ENCODE assay signal across 7 cellular contexts in the genomic region with DNA sequence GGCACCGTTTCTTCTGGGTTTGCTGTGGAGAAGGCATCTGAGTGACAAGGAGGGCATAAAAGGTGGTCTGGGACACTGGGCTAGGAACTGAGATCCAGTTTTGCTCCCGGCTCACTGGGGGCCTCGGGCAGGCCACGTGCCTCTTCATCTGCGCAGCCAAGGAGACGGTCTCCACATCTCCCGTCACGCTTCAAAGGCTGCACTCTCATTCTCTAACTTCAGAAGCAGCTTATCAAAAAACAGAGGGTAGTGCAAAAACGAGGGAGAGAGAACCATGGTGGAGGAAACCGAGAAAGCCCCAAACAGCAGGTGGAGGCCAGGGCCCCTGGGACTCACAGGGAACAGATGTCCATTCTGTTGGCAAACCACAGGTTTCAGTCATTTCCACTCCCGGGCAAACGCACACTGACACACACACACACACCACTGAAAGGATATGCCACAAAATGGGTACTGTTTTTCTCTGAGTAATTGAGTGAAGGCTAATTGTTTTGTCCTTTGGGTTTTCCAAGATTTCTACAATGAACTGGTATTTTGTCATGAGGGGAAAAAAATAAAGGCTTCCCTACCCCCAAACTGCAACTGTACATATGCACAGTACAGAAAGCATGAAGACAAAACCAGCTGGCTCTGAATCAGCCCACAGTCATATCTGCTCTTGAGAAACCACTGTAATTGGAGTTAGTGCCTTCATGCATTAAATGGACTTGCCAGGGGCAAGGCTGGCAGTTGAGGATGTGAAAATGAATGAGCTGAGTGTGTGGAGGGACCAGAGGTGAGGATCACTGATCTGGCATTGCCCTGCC.
A peak's percentile ranks its signal among the peaks of the same experiment; 100 is the strongest.
DNase-seq lines count a peak whose midpoint lies in the region; ATAC-seq, FAIRE-seq and TF ChIP-seq lines count a peak whose summit lies in the region.

No MANE protein-coding gene starts in this region.

- peaks cover 4% of the 10 kb centered on the region in 2 donors for H3K9me3 Mint-ChIP-seq in stimulated activated naive B cell treated with anti-CD40 and anti-IgM and Interleukin-4, amounts not matched to agents 10 μg/mL and 1 μg/mL and 100 μg/mL, for 72 hours

- H3K27me3 Mint-ChIP-seq in stimulated activated naive B cell treated with anti-CD40 and anti-IgM and Interleukin-4, amounts not matched to agents 10 μg/mL and 1 μg/mL and 100 μg/mL, for 72 hours: peaks cover 0 to 4% of the 10 kb centered on the region in 2 donors

- 87% methylated on average over 12 of the region's 12 CpGs for WGBS in prostate gland

- TF ChIP-seq CTCF in GM10266 (IDR thresholded peaks at IDR 0.05; ENCODE audit: control insufficient read depth, insufficient read depth, low read depth, missing control alignments) (no peak), bronchial epithelial cell (IDR thresholded peaks at IDR 0.05; ENCODE audit: insufficient read depth, low read length, severe bottlenecking) (no peak), prostate gland (IDR thresholded peaks at IDR 0.05) (no peak), left lung (IDR thresholded peaks at IDR 0.05) (no peak)

- H3K4me3 Mint-ChIP-seq in stimulated activated naive B cell treated with anti-CD40 and anti-IgM and Interleukin-4, amounts not matched to agents 10 μg/mL and 1 μg/mL and 100 μg/mL, for 72 hours: peak overlapping the region; percentile 64 to 69

- no peak overlapping the region for H3K27ac ChIP-seq in prostate gland
- peak overlapping the region in 1 of 2 donors; percentile 41 for H3K27ac ChIP-seq in left lung

- no peaks in the 10 kb centered on the region for H3K27me3 ChIP-seq in bronchial epithelial cell (ENCODE audit: control insufficient read depth, insufficient read depth, low read length)
- no peaks in the 10 kb centered on the region for H3K27me3 ChIP-seq in prostate gland (replicated peaks; ENCODE audit: insufficient read depth)
- no peaks in the 10 kb centered on the region for H3K27me3 ChIP-seq in left lung

- no peaks in the 10 kb centered on the region for H3K9me3 ChIP-seq in prostate gland
- no peaks in the 10 kb centered on the region for H3K9me3 ChIP-seq in left lung

- peak; percentile 28 for FAIRE-seq in bronchial epithelial cell (lab: Jason Lieb, UNC)

- H3K36me3 ChIP-seq in bronchial epithelial cell (ENCODE audit: control insufficient read depth, insufficient read depth, low read length) (peaks cover 1% of the 10 kb centered on the region), prostate gland (no peaks in the 10 kb centered on the region), left lung (peaks cover 0 to 12% of the 10 kb centered on the region in 2 donors)

- H3K4me1 ChIP-seq in prostate gland (replicated peaks): peaks cover 2% of the 10 kb centered on the region
- H3K4me1 ChIP-seq in left lung: peaks cover 6 to 69% of the 10 kb centered on the region in 2 donors

- DNase-seq in GM10266 (ENCODE audit: extremely low spot score): peak; percentile 38
- DNase-seq in M059J (ENCODE audit: low read depth): peak; percentile 95
- peak; percentile 91 for DNase-seq in bronchial epithelial cell (ENCODE audit: low read depth)
- peak; percentile 78 for DNase-seq in stimulated activated naive B cell treated with anti-CD40 and anti-IgM and Interleukin-4, amounts not matched to agents 10 μg/mL and 1 μg/mL and 100 μg/mL, for 72 hours
- DNase-seq in prostate gland (ENCODE audit: low spot score): no peak
- DNase-seq in left lung: no peak

- intact Hi-C loops in prostate gland (cut with DNase I) (no loop called here), left lung (cut with DNase I) (no loop called here)

- H3K36me3 Mint-ChIP-seq in stimulated activated naive B cell treated with anti-CD40 and anti-IgM and Interleukin-4, amounts not matched to agents 10 μg/mL and 1 μg/mL and 100 μg/mL, for 72 hours: peaks cover 46 to 73% of the 10 kb centered on the region in 2 donors

- H3K4me3 ChIP-seq in bronchial epithelial cell (ENCODE audit: low read depth, low read length) (no peak overlapping the region), prostate gland (no peak overlapping the region), left lung (no peak overlapping the region)

- ATAC-seq in GM21367 (IDR thresholded peaks at IDR 0.05; ENCODE audit: unreplicated experiment) (peak; percentile 37), left lung (no peak)
- ATAC-seq in stimulated activated naive B cell treated with anti-CD40 and anti-IgM and Interleukin-4, amounts not matched to agents 10 μg/mL and 1 μg/mL and 100 μg/mL, for 72 hours (replicated peaks): peak; percentile 76 to 77

- H3K27ac Mint-ChIP-seq in stimulated activated naive B cell treated with anti-CD40 and anti-IgM and Interleukin-4, amounts not matched to agents 10 μg/mL and 1 μg/mL and 100 μg/mL, for 72 hours: peak overlapping the region; percentile 92

- no peak for TF ChIP-seq POLR2A in prostate gland (IDR thresholded peaks at IDR 0.05)

- peaks cover 70 to 94% of the 10 kb centered on the region in 2 donors for H3K4me1 Mint-ChIP-seq in stimulated activated naive B cell treated with anti-CD40 and anti-IgM and Interleukin-4, amounts not matched to agents 10 μg/mL and 1 μg/mL and 100 μg/mL, for 72 hours

Comparison
In these comparisons a context has a peak if more than half of its experiments do, and no peak if none do; other contexts are left out.
1. DNase-seq: peak in GM10266 (single experiment), M059J (single experiment), bronchial epithelial cell (single experiment) and stimulated activated naive B cell treated with anti-CD40 and anti-IgM and Interleukin-4, amounts not matched to agents 10 μg/mL and 1 μg/mL and 100 μg/mL, for 72 hours (single experiment); none in prostate gland (single experiment) and left lung (0 of 2).